1 cellular context compared by ENCODE assay signal in genomic region chr19:51507640-51508058, GRCh38.
A peak's percentile ranks its signal among the peaks of the same experiment; 100 is the strongest.
TF ChIP-seq lines count a peak whose summit lies in the region.

No MANE protein-coding gene starts in this region.

TF ChIP-seq in K562, 482 proteins besides CTCF, POLR2A, EP300 and RAD21 (continued from another document and continues in another):
- TF ChIP-seq ATF3 (IDR thresholded peaks at IDR 0.05) (no peak), ATF3 (CRISPR knock-in tag; conservative IDR thresholded peaks at IDR 0.05) (no peak), E2F3 (CRISPR knock-in tag; IDR thresholded peaks at IDR 0.05) (no peak), HNRNPLL (IDR thresholded peaks at IDR 0.05; ENCODE audit: low read depth, low read length, poor library complexity, severe bottlenecking) (no peak), ATF1 (CRISPR knock-in tag; IDR thresholded peaks at IDR 0.05) (no peak), ATF1 (tag; IDR thresholded peaks at IDR 0.05) (peak; percentile 44; the same call in 1 of the 2 replicates), CEBPB (tag; IDR thresholded peaks at IDR 0.05) (peak; percentile 92), ZNF224 (CRISPR knock-in tag; IDR thresholded peaks at IDR 0.05) (no peak), ZHX1 (conservative IDR thresholded peaks at IDR 0.05; ENCODE audit: low read length) (no peak), ZFP1 (CRISPR knock-in tag; IDR thresholded peaks at IDR 0.05) (no peak), BCOR (IDR thresholded peaks at IDR 0.05) (no peak), ZNF277 (CRISPR knock-in tag; IDR thresholded peaks at IDR 0.05; ENCODE audit: borderline replicate concordance) (no peak), FOXA3 (CRISPR knock-in tag; conservative IDR thresholded peaks at IDR 0.05 in 1 of 2, IDR thresholded peaks at IDR 0.05 in 1 of 2) (no peak), HDAC8 (tag; IDR thresholded peaks at IDR 0.05) (no peak), ETV5 (CRISPR knock-in tag; IDR thresholded peaks at IDR 0.05; ENCODE audit: low read depth) (0 out of 2 replicates have a peak, but pooled peaks have one; percentile 24), ZC3H4 (CRISPR knock-in tag; IDR thresholded peaks at IDR 0.05; ENCODE audit: borderline replicate concordance) (no peak), TCFL5 (CRISPR knock-in tag; conservative IDR thresholded peaks at IDR 0.05) (no peak), SRF (CRISPR knock-in tag; IDR thresholded peaks at IDR 0.05) (no peak), ARNT (IDR thresholded peaks at IDR 0.05) (no peak; a peak in 1 of 4 replicates), ZNF133 (CRISPR knock-in tag; IDR thresholded peaks at IDR 0.05) (no peak), MED1 (CRISPR knock-in tag; IDR thresholded peaks at IDR 0.05; ENCODE audit: borderline replicate concordance) (no peak), MBD1 (CRISPR knock-in tag; IDR thresholded peaks at IDR 0.05) (no peak), RNF2 (IDR thresholded peaks at IDR 0.05) (no peak), TEAD4 (IDR thresholded peaks at IDR 0.05; ENCODE audit: low read length) (no peak), TEAD4 (CRISPR knock-in tag; IDR thresholded peaks at IDR 0.05; ENCODE audit: borderline replicate concordance) (no peak), STAT5B (CRISPR knock-in tag; IDR thresholded peaks at IDR 0.05) (no peak), CBX3 (IDR thresholded peaks at IDR 0.05; ENCODE audit: borderline replicate concordance in 1 of 2, low read length in 2 of 2) (no peak; a peak in 1 of 3 replicates), HDAC1 (IDR thresholded peaks at IDR 0.05) (peak in 1 of 2 experiments; percentile 63; a peak in 1 of 4 replicates), ZNF780A (CRISPR knock-in tag; IDR thresholded peaks at IDR 0.05) (no peak), ZNF583 (CRISPR knock-in tag; IDR thresholded peaks at IDR 0.05) (peak; percentile 10; the same call in 1 of the 2 replicates), ZNF740 (CRISPR knock-in tag; IDR thresholded peaks at IDR 0.05) (no peak), ZNF740 (tag; IDR thresholded peaks at IDR 0.05) (no peak; a peak in 1 of 4 replicates), ZNF444 (CRISPR knock-in tag; IDR thresholded peaks at IDR 0.05) (no peak), BACH1 (tag; IDR thresholded peaks at IDR 0.05) (0 out of 2 replicates have a peak, but pooled peaks have one; percentile 59), ZNF449 (CRISPR knock-in tag; IDR thresholded peaks at IDR 0.05) (no peak), NCOA2 (IDR thresholded peaks at IDR 0.05; ENCODE audit: partially characterized antibody in 2 of 2) (no peak), HDGF (IDR thresholded peaks at IDR 0.05) (peak; percentile 37; the same call in 1 of the 2 replicates), PURB (CRISPR knock-in tag; IDR thresholded peaks at IDR 0.05; ENCODE audit: low read depth) (no peak), MCM5 (IDR thresholded peaks at IDR 0.05; ENCODE audit: low read depth) (no peak), KLF16 (IDR thresholded peaks at IDR 0.05) (no peak), KAT2B (IDR thresholded peaks at IDR 0.05; ENCODE audit: low read depth, low read length) (no peak), TEAD2 (tag; IDR thresholded peaks at IDR 0.05) (no peak), PTTG1 (tag; IDR thresholded peaks at IDR 0.05; ENCODE audit: low read depth) (peak; percentile 33; the same call in 1 of the 2 replicates), YY1 (IDR thresholded peaks at IDR 0.05; ENCODE audit: borderline replicate concordance in 1 of 3, control insufficient read depth in 1 of 3, extremely low read depth in 1 of 3, insufficient read depth in 3 of 3, insufficient read length in 1 of 3, insufficient replicate concordance in 2 of 3, low read depth in 1 of 3, low read length in 2 of 3) (no peak), ARID3A (IDR thresholded peaks at IDR 0.05; ENCODE audit: borderline replicate concordance, low read depth, low read length) (no peak), SNRNP70 (optimal IDR thresholded peaks at IDR 0.05; ENCODE audit: low read depth, low read length) (no peak), ESRRB (CRISPR knock-in tag; IDR thresholded peaks at IDR 0.05; ENCODE audit: borderline replicate concordance) (no peak), NFE2 (IDR thresholded peaks at IDR 0.05; ENCODE audit: low read depth) (no peak), RBM34 (IDR thresholded peaks at IDR 0.05; ENCODE audit: borderline replicate concordance, insufficient read depth, low read length) (no peak), U2AF2 (optimal IDR thresholded peaks at IDR 0.05; ENCODE audit: low read depth, low read length) (no peak), BHLHE40 (IDR thresholded peaks at IDR 0.05; ENCODE audit: low read length) (no peak), SPI1 (IDR thresholded peaks at IDR 0.05; ENCODE audit: borderline replicate concordance, low read depth, low read length) (peak; percentile 52), ZNF354B (CRISPR knock-in tag; IDR thresholded peaks at IDR 0.05) (no peak), ZNF445 (CRISPR knock-in tag; IDR thresholded peaks at IDR 0.05; ENCODE audit: low read depth) (no peak), ZBED1 (IDR thresholded peaks at IDR 0.05) (no peak), POLR3G (IDR thresholded peaks at IDR 0.05; ENCODE audit: extremely low read depth, insufficient read length, insufficient replicate concordance) (no peak), FOXP4 (CRISPR knock-in tag; IDR thresholded peaks at IDR 0.05; ENCODE audit: borderline replicate concordance) (no peak), MTA3 (IDR thresholded peaks at IDR 0.05; ENCODE audit: borderline replicate concordance) (no peak), CREB5 (CRISPR knock-in tag; IDR thresholded peaks at IDR 0.05) (no peak), POLR2B (IDR thresholded peaks at IDR 0.05; ENCODE audit: low read depth, partially characterized antibody) (peak; percentile 45)
